In genomic region chr12:30795660-30796507, GRCh38 we compare ENCODE assay signal across 8 cellular contexts. TPM values are rescaled to one million over a fixed set of nuclear protein-coding genes. Genes with fewer than 3 reads are reported as not detected.
DNase-seq lines count a peak whose midpoint lies in the region; ATAC-seq, FAIRE-seq and TF ChIP-seq lines count a peak whose summit lies in the region.

No MANE protein-coding gene starts in this region.

- CTCF ChIA-PET in Calu3 (lab: Charles Lee), result interaction anchor here (0.6 to 3.2 kb wide), 8 partner anchors 10 to 1765 kb away, joined by 3 to 36 read pairs (median 4); partner anchors contain the start of genes CAPRIN2 and IPO8

- H3K9ac ChIP-seq in kidney (ENCODE audit: low read length in 2 of 2), result peak overlapping the region in 1 of 2 donors; percentile 26

- H3K27me3 Mint-ChIP-seq in Calu3 (ENCODE audit: unreplicated experiment) (no peaks in the 10 kb centered on the region), T-helper 17 cell (peaks cover 62% of the 10 kb centered on the region)

- no peak for FAIRE-seq in kidney (lab: Jason Lieb, UNC)

- peak overlapping the region; percentile 89 for H3K27ac Mint-ChIP-seq in Calu3 (ENCODE audit: unreplicated experiment)
- no peak overlapping the region for H3K27ac Mint-ChIP-seq in T-helper 17 cell

- no TSS peak for BruUV-seq in Calu3 (replicated peaks; lab: Mats Ljungman, UMichigan)

- DNase-seq in Calu3 (peak; percentile 85), T-helper 17 cell (peak in 1 of 3 donors; percentile 13), cardiac fibroblast (ENCODE audit: low read depth in 2 of 2) (peak; percentile 84 to 91), kidney (peak; percentile 88), NCI-H128 (lab: John Stamatoyannopoulos, UW; ENCODE audit: unreplicated experiment) (no peak)
- DNase-seq in stimulated activated CD4-positive, alpha-beta T cell treated with anti-CD3 and anti-CD28 coated beads, Interleukin-15, amount 100 ng/mL, for 24 hours, result peak; percentile 81

- no peaks in the 10 kb centered on the region for H3K9me3 Mint-ChIP-seq in Calu3 (ENCODE audit: low read depth, unreplicated experiment)

- TF ChIP-seq CTCF in Calu3 (IDR thresholded peaks at IDR 0.05; ENCODE audit: unreplicated experiment), result no peak
- TF ChIP-seq CTCF in cardiac fibroblast (IDR thresholded peaks at IDR 0.05; ENCODE audit: low read depth, low read length), result peak; percentile 13
- no peak for TF ChIP-seq CTCF in kidney (IDR thresholded peaks at IDR 0.05; ENCODE audit: borderline replicate concordance, extremely low read depth, insufficient read depth)

- intact Hi-C loops in Calu3 (cut with micrococcal nuclease; ENCODE audit: unreplicated experiment) (loop anchor here (1.0 to 2.0 kb wide), 2 partner anchors 41 to 101 kb away; partner anchors contain the start of gene IPO8), kidney (cut with DNase I) (no loop called here)

- peaks cover 45% of the 10 kb centered on the region for H3K36me3 Mint-ChIP-seq in Calu3 (ENCODE audit: insufficient read depth, unreplicated experiment)
- peaks cover 2% of the 10 kb centered on the region for H3K36me3 Mint-ChIP-seq in T-helper 17 cell (ENCODE audit: low read depth)

- no peaks in the 10 kb centered on the region for H3K9me3 ChIP-seq in T-helper 17 cell (ENCODE audit: control insufficient read depth, low read length, poor library complexity, severe bottlenecking)
- no peaks in the 10 kb centered on the region for H3K9me3 ChIP-seq in kidney (ENCODE audit: control insufficient read depth in 1 of 2, low read length in 2 of 2)

- ATAC-seq in GM19467 (IDR thresholded peaks at IDR 0.05; ENCODE audit: unreplicated experiment) (peak; percentile 92), HG03565 (IDR thresholded peaks at IDR 0.05; ENCODE audit: unreplicated experiment) (peak; percentile 87), T-helper 17 cell (peak; percentile 61)

- peak overlapping the region; percentile 61 to 74 for H3K4me3 ChIP-seq in cardiac fibroblast (replicated peaks in 1 of 2; ENCODE audit: low read depth in 2 of 2, low read length in 2 of 2)
- H3K4me3 ChIP-seq in kidney (ENCODE audit: low read length in 2 of 2), result peak overlapping the region; percentile 56 to 68

- H3K4me3 Mint-ChIP-seq in Calu3 (ENCODE audit: low read depth, unreplicated experiment) (peak overlapping the region; percentile 89), T-helper 17 cell (peak overlapping the region; percentile 77)

- H3K4me1 Mint-ChIP-seq in Calu3 (ENCODE audit: low read depth, unreplicated experiment) (peaks cover 51% of the 10 kb centered on the region), T-helper 17 cell (peaks cover 13% of the 10 kb centered on the region)

- peak overlapping the region in 1 of 2 donors; percentile 7 for H3K27ac ChIP-seq in kidney (ENCODE audit: low read depth in 2 of 2, low read length in 2 of 2)

- peaks cover 0 to 9% of the 10 kb centered on the region in 2 donors for H3K4me1 ChIP-seq in kidney (ENCODE audit: control insufficient read depth in 1 of 2, insufficient read depth in 1 of 2, low read depth in 1 of 2, low read length in 2 of 2)

- no peaks in the 10 kb centered on the region for H3K36me3 ChIP-seq in kidney (ENCODE audit: control insufficient read depth in 1 of 2, insufficient read depth in 2 of 2, low read length in 2 of 2)

RNA-seq across cellular contexts. Expression of gene CAPRIN2, which starts 41.1 kb away (rescaled TPM):
- total RNA-seq in Calu3 (2022), result 48.5 and 52.2 TPM in 2 replicates
- total RNA-seq in T-helper 17 cell, result 10 to 100 TPM; 19.1 to 28.5 TPM
- 21.5 TPM for total RNA-seq in kidney
- 15.6 TPM for polyA plus RNA-seq in kidney (ENCODE audit: insufficient read depth, low read depth, low replicate concordance)
